1 cellular context compared by ENCODE assay signal in the genomic region with DNA sequence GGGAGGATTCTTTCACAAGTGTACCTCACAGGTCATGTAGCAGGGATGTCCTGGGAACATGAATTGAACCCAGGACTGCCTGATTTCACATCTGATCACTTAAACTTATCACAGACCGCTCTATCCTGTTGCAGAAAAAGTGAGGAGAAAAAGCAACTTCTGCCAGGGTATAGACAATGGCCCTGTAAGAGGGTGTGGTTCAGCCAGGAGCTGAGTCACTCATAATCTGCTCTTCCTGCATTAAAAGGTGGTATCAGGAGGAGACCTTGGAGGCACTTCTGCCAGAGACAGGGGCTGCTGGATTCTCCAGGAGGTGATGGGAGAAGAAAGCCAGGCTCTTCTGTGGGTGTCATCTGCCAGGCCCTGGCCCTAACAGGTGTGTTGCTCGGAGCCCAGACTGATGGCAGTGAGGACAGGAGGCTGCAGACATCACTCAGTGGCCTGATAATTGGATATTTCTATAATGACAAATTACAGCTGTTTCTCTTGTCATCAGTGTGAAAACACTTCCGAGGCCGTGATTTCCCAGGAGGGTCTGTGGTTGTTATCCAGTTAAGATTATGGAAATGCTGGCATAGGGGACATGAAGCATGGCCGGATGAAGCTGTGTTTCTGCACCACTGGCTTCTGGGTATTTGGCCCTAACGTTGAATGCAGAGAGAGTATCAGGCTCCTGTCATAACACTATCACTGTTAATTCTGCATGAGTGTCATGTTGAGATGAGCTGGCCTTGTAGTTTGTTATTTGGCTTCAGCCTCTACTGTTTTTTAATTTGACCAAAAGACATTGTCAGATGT.
TF ChIP-seq lines count a peak whose summit lies in the region.

No MANE protein-coding gene starts in this region.

TF ChIP-seq in neural cell, 6 proteins besides CTCF, POLR2A, EP300 and RAD21:
- TF ChIP-seq, protein P1, sequence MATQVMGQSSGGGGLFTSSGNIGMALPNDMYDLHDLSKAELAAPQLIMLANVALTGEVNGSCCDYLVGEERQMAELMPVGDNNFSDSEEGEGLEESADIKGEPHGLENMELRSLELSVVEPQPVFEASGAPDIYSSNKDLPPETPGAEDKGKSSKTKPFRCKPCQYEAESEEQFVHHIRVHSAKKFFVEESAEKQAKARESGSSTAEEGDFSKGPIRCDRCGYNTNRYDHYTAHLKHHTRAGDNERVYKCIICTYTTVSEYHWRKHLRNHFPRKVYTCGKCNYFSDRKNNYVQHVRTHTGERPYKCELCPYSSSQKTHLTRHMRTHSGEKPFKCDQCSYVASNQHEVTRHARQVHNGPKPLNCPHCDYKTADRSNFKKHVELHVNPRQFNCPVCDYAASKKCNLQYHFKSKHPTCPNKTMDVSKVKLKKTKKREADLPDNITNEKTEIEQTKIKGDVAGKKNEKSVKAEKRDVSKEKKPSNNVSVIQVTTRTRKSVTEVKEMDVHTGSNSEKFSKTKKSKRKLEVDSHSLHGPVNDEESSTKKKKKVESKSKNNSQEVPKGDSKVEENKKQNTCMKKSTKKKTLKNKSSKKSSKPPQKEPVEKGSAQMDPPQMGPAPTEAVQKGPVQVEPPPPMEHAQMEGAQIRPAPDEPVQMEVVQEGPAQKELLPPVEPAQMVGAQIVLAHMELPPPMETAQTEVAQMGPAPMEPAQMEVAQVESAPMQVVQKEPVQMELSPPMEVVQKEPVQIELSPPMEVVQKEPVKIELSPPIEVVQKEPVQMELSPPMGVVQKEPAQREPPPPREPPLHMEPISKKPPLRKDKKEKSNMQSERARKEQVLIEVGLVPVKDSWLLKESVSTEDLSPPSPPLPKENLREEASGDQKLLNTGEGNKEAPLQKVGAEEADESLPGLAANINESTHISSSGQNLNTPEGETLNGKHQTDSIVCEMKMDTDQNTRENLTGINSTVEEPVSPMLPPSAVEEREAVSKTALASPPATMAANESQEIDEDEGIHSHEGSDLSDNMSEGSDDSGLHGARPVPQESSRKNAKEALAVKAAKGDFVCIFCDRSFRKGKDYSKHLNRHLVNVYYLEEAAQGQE (IDR thresholded peaks at IDR 0.05; ENCODE audit: borderline replicate concordance): no peak
- TF ChIP-seq EZH2 (IDR thresholded peaks at IDR 0.05; ENCODE audit: borderline replicate concordance, insufficient read depth, low read length, poor library complexity, severe bottlenecking): no peak
- no peak for TF ChIP-seq MXI1 (conservative IDR thresholded peaks at IDR 0.05; ENCODE audit: poor library complexity, severe bottlenecking)
- TF ChIP-seq POLR2AphosphoS5 (IDR thresholded peaks at IDR 0.05): peak; percentile 45
- TF ChIP-seq TAF1 (IDR thresholded peaks at IDR 0.05; ENCODE audit: low read depth): no peak
TF ChIP-seq in neural cell: peak in this region for 1.
